Comparison of ENCODE assay signal across 22 cellular contexts in the genomic region with DNA sequence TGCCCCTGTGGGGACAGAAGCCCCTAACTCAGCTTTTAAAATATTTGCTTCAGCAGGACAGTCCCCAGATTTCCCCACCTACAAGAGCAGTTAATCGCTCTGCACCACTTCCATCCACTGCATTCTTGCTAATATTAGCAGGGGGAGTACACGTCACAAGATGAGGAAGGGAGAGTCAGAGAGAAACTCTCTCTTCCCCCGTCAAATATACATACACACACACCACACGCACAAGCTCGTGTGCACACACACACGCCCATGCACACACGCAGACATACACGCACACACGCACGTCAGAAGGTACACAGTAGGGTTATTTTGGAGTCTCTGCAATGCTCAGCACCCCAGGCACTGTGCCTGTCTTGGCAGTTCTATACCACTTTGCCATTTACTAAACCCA. TPM values are rescaled to one million over a fixed set of nuclear protein-coding genes. Genes with fewer than 3 reads are reported as not detected.
A peak's percentile ranks its signal among the peaks of the same experiment; 100 is the strongest.
DNase-seq lines count a peak whose midpoint lies in the region; ATAC-seq and TF ChIP-seq lines count a peak whose summit lies in the region.
"Had no signal": no experiment of that assay in that cellular context is flagged by ENCODE, and none has a peak within 500 bp of the region (broad histone marks: within the 10 kb centered on the region; RNA-seq: fewer than 3 reads in every experiment).

No MANE protein-coding gene starts in this region.

- ATAC-seq in GM19035 (IDR thresholded peaks at IDR 0.05; ENCODE audit: unreplicated experiment), result peak; percentile 43
- ATAC-seq in HG02798 (IDR thresholded peaks at IDR 0.05; ENCODE audit: poor library complexity, unreplicated experiment), result peak; percentile 35
- no peak for ATAC-seq in GM21423 (IDR thresholded peaks at IDR 0.05; ENCODE audit: unreplicated experiment)
- ATAC-seq in GM21447 (IDR thresholded peaks at IDR 0.05; ENCODE audit: unreplicated experiment), result no peak
- ATAC-seq: foreskin keratinocyte had no signal

- H3K4me2 ChIP-seq in OCI-LY3 (ENCODE audit: low read length), result peak overlapping the region; percentile 90

- peaks cover 36% of the 10 kb centered on the region for H3K27me3 Mint-ChIP-seq in Calu3 (ENCODE audit: unreplicated experiment)

- DNase-seq in GM10266 (ENCODE audit: extremely low spot score) (peak; percentile 26), NCI-H1105 (lab: John Stamatoyannopoulos, UW) (no peak), Calu3 (no peak)
- DNase-seq: ACHN; activated CD4-positive, alpha-beta memory T cell treated with anti-CD3 and anti-CD28 coated beads for 36 hours; activated T-cell treated with anti-CD3 and anti-CD28 coated beads, Interleukin-2, amount 50 U/mL, for 48 hours; brain microvascular endothelial cell; CD4-positive, alpha-beta memory T cell; cortex of kidney; foreskin keratinocyte; NCI-H1694; NCI-H226 had no signal

- H4K20me1 ChIP-seq in OCI-LY3 (ENCODE audit: insufficient read depth, low read length), result no peaks in the 10 kb centered on the region

- H3K4me1 ChIP-seq in OCI-LY3 (ENCODE audit: low read length), result peaks cover 74% of the 10 kb centered on the region
- H3K4me1 ChIP-seq: foreskin keratinocyte, right atrium auricular region had no signal

- H3K36me3 ChIP-seq in OCI-LY3 (replicated peaks; ENCODE audit: low read depth, low read length), result no peaks in the 10 kb centered on the region
- H3K36me3 ChIP-seq: brain microvascular endothelial cell, neutrophil, right atrium auricular region had no signal

- no peaks in the 10 kb centered on the region for H3K79me2 ChIP-seq in OCI-LY3 (ENCODE audit: low read length)

- peak overlapping the region; percentile 99 for H3K27ac ChIP-seq in OCI-LY3 (ENCODE audit: low read length)
- H3K27ac ChIP-seq: brain microvascular endothelial cell, foreskin keratinocyte, neutrophil, right atrium auricular region had no signal

- no peaks in the 10 kb centered on the region for H3K36me3 Mint-ChIP-seq in Calu3 (ENCODE audit: insufficient read depth, unreplicated experiment)
- H3K36me3 Mint-ChIP-seq: activated CD4-positive, alpha-beta memory T cell treated with anti-CD3 and anti-CD28 coated beads for 36 hours; activated naive CD8-positive, alpha-beta T cell; CD4-positive, alpha-beta memory T cell had no signal

- no peak overlapping the region for H2AFZ ChIP-seq in OCI-LY3 (ENCODE audit: low read depth, low read length)

- intact Hi-C loops in Calu3 (cut with micrococcal nuclease; ENCODE audit: unreplicated experiment), result loop anchor here (10.0 kb wide), 1 partner anchor 214 kb away; no protein-coding TSS in a partner anchor

- no peak overlapping the region for H3K27ac Mint-ChIP-seq in Calu3 (ENCODE audit: unreplicated experiment)
- H3K27ac Mint-ChIP-seq: activated CD4-positive, alpha-beta memory T cell treated with anti-CD3 and anti-CD28 coated beads for 36 hours; activated naive CD8-positive, alpha-beta T cell; CD4-positive, alpha-beta memory T cell had no signal

- TF ChIP-seq CTCF in GM10266 (IDR thresholded peaks at IDR 0.05; ENCODE audit: control insufficient read depth, insufficient read depth, low read depth, missing control alignments), result no peak
- no peak for TF ChIP-seq CTCF in OCI-LY3 (IDR thresholded peaks at IDR 0.05; ENCODE audit: low read depth, low read length)
- TF ChIP-seq CTCF in Calu3 (IDR thresholded peaks at IDR 0.05; ENCODE audit: unreplicated experiment), result no peak

- H3K9me3 Mint-ChIP-seq in Calu3 (ENCODE audit: low read depth, unreplicated experiment), result no peaks in the 10 kb centered on the region
- H3K9me3 Mint-ChIP-seq: activated CD4-positive, alpha-beta memory T cell treated with anti-CD3 and anti-CD28 coated beads for 36 hours; CD4-positive, alpha-beta memory T cell had no signal

- no peaks in the 10 kb centered on the region for H3K27me3 ChIP-seq in OCI-LY3 (ENCODE audit: low read depth, low read length)
- H3K27me3 ChIP-seq: brain microvascular endothelial cell, foreskin keratinocyte, neutrophil, right atrium auricular region had no signal

- no peak overlapping the region for H3K4me3 Mint-ChIP-seq in Calu3 (ENCODE audit: low read depth, unreplicated experiment)
- H3K4me3 Mint-ChIP-seq: activated CD4-positive, alpha-beta memory T cell treated with anti-CD3 and anti-CD28 coated beads for 36 hours; activated naive CD8-positive, alpha-beta T cell; CD4-positive, alpha-beta memory T cell had no signal

- H3K4me3 ChIP-seq in OCI-LY3 (ENCODE audit: low read length), result peak overlapping the region; percentile 72
- H3K4me3 ChIP-seq: right atrium auricular region had no signal

- BruUV-seq in Calu3 (replicated peaks; lab: Mats Ljungman, UMichigan), result no TSS peak

- no peaks in the 10 kb centered on the region for H3K4me1 Mint-ChIP-seq in Calu3 (ENCODE audit: low read depth, unreplicated experiment)

- peak overlapping the region; percentile 78 for H3K9ac ChIP-seq in OCI-LY3 (ENCODE audit: low read length)

- H3K9me3 ChIP-seq in OCI-LY3 (ENCODE audit: insufficient read depth, low read length), result no peaks in the 10 kb centered on the region
- H3K9me3 ChIP-seq: neutrophil, right atrium auricular region had no signal

- CTCF ChIA-PET in Calu3 (lab: Charles Lee), result interaction anchor here (1.2 kb wide), 1 partner anchor 16 kb away, joined by 4 read pairs; no protein-coding TSS in a partner anchor

RNA-seq across cellular contexts. Expression of a gene that starts 2.1 kb away (rescaled TPM):
- not detected in 2 replicates for total RNA-seq in Calu3 (2022)
- total RNA-seq: activated CD4-positive, alpha-beta memory T cell treated with anti-CD3 and anti-CD28 coated beads for 36 hours; CD4-positive, alpha-beta memory T cell; foreskin keratinocyte; mononuclear cell; right atrium auricular region; urinary bladder had no signal

RNA-seq across cellular contexts. Expression of a gene that starts 46.9 kb away (rescaled TPM):
- total RNA-seq in Calu3 (2022), result not detected in 2 replicates
- total RNA-seq: activated CD4-positive, alpha-beta memory T cell treated with anti-CD3 and anti-CD28 coated beads for 36 hours; CD4-positive, alpha-beta memory T cell; mononuclear cell; right atrium auricular region had no signal

Comparison
In these comparisons a context has a peak if more than half of its experiments do, and no peak if none do; other contexts are left out.
1. ATAC-seq: peak in GM19035 (single experiment) and HG02798 (single experiment); none in GM21423 (single experiment) and GM21447 (single experiment).